9 cellular contexts compared by ENCODE assay signal in the genomic region with DNA sequence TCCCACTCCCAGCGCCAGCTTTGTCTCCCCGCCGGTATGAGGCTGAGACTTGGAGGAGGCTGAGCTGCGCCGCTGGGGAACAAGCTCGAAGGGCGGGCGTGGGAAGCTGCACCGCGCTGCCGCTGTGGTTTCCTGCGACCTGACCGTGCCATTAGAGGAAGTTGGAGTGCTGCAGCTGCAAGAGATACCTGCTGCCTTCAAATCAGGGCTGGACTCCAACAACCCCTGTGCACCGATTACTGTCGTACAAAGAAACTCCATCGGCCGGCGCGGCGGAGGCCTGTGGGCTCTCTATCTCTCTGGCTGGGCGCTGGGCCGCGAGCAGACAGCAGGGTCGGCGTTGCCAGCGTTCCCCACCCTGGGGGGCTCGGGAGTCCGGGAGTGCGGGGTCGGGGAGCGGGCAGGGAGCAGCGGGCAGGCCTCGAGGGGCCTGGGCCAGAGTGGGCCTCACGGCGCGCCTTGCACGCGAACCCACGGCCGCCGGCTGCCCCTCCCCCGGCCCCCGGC. TPM values are rescaled to one million over a fixed set of nuclear protein-coding genes. Genes with fewer than 3 reads are reported as not detected.
DNase-seq lines count a peak whose midpoint lies in the region; ATAC-seq, FAIRE-seq and TF ChIP-seq lines count a peak whose summit lies in the region.
"Had no signal": no experiment of that assay in that cellular context is flagged by ENCODE, and none has a peak within 500 bp of the region (broad histone marks: within the 10 kb centered on the region; RNA-seq: fewer than 3 reads in every experiment).

No MANE protein-coding gene starts in this region.

- H3K27ac ChIP-seq in WERI-Rb-1 = peak overlapping the region; percentile 98

- peaks cover 9% of the 10 kb centered on the region; the same call in 1 of the 2 replicates for H3K36me3 ChIP-seq in WERI-Rb-1
- no peaks in the 10 kb centered on the region for H3K36me3 ChIP-seq in bronchial epithelial cell (ENCODE audit: control insufficient read depth, insufficient read depth, low read length)
- no peaks in the 10 kb centered on the region for H3K36me3 ChIP-seq in kidney epithelial cell (ENCODE audit: control insufficient read depth, insufficient read depth, low read length)

- peak; percentile 81 for DNase-seq in DMS 273 (lab: John Stamatoyannopoulos, UW; ENCODE audit: unreplicated experiment)
- DNase-seq in DMS 273 treated with DMSO at 0.1 percent for 48 hours (lab: John Stamatoyannopoulos, UW) = no peak
- DNase-seq in NCI-H2029 (lab: John Stamatoyannopoulos, UW) = peak; percentile 45
- no peak for DNase-seq in WERI-Rb-1
- peak; percentile 64 for DNase-seq in bronchial epithelial cell (ENCODE audit: low read depth)
- DNase-seq in kidney epithelial cell (ENCODE audit: low read depth) = no peak
- DNase-seq in stimulated activated CD4-positive, alpha-beta T cell treated with anti-CD3 and anti-CD28 coated beads, Interleukin-1b, Interleukin-23, amount 100 ng/mL, for 1 hour (ENCODE audit: low read depth in 2 of 2) = peak; percentile 16 to 23

- H3K27me3 ChIP-seq in WERI-Rb-1 (ENCODE audit: insufficient read depth, low read depth, severe bottlenecking) (no peaks in the 10 kb centered on the region), bronchial epithelial cell (ENCODE audit: control insufficient read depth, insufficient read depth, low read length) (no peaks in the 10 kb centered on the region), kidney epithelial cell (ENCODE audit: control insufficient read depth, insufficient read depth, low read length) (no peaks in the 10 kb centered on the region)

- FAIRE-seq in bronchial epithelial cell (lab: Jason Lieb, UNC) = no peak
- FAIRE-seq: A204.1 had no signal

- ATAC-seq in HG02870 (IDR thresholded peaks at IDR 0.05; ENCODE audit: unreplicated experiment) = peak; percentile 62

- no peaks in the 10 kb centered on the region for H3K9me3 ChIP-seq in WERI-Rb-1 (ENCODE audit: severe bottlenecking)

- H3K4me3 ChIP-seq in WERI-Rb-1 (ENCODE audit: low read depth, low read length) (peak overlapping the region; percentile 76), bronchial epithelial cell (ENCODE audit: low read depth, low read length) (peak overlapping the region; percentile 94), kidney epithelial cell (ENCODE audit: low read depth, low read length) (peak overlapping the region; percentile 72)

- 0 out of 2 replicates have a peak, but pooled peaks have one; percentile 0 for TF ChIP-seq CTCF in WERI-Rb-1 (IDR thresholded peaks at IDR 0.05; ENCODE audit: low read depth, low read length)
- no peak for TF ChIP-seq CTCF in bronchial epithelial cell (IDR thresholded peaks at IDR 0.05; ENCODE audit: insufficient read depth, low read length, severe bottlenecking)
- TF ChIP-seq CTCF in kidney epithelial cell (IDR thresholded peaks at IDR 0.05; ENCODE audit: insufficient read depth, low read length, poor library complexity, severe bottlenecking) = no peak

RNA-seq across cellular contexts. Expression of a gene that starts 1.2 kb away (rescaled TPM):
- total RNA-seq in bronchial epithelial cell (46.1 and 55.7 TPM in 2 replicates), kidney epithelial cell (58.1 and 66.6 TPM in 2 replicates)

Comparison
In these comparisons a context has a peak if more than half of its experiments do, and no peak if none do; other contexts are left out.
1. DNase-seq: peak in DMS 273 (single experiment), NCI-H2029 (single experiment), bronchial epithelial cell (single experiment) and stimulated activated CD4-positive, alpha-beta T cell treated with anti-CD3 and anti-CD28 coated beads, Interleukin-1b, Interleukin-23, amount 100 ng/mL, for 1 hour (2 of 2); none in DMS 273 treated with DMSO at 0.1 percent for 48 hours (single experiment), WERI-Rb-1 (single experiment) and kidney epithelial cell (single experiment).
2. Peak in every context shown above with its lines, with median percentiles within 50 percentile points of each other: H3K4me3 ChIP-seq.